Comparison of ENCODE assay signal across 8 cellular contexts in genomic region chr19:12065100-12065538, GRCh38. TPM values are rescaled to one million over a fixed set of nuclear protein-coding genes. Genes with fewer than 3 reads are reported as not detected.
DNase-seq lines count a peak whose midpoint lies in the region; ATAC-seq lines count a peak whose summit lies in the region.

No MANE protein-coding gene starts in this region.

- H3K27me3 Mint-ChIP-seq in activated naive CD4-positive, alpha-beta T cell treated with anti-CD3 and anti-CD28 coated beads, Interleukin-2, amount 10 ng/mL, durations not matched to agents 7 days and 5 days: no peaks in the 10 kb centered on the region

- peaks cover 0 to 3% of the 10 kb centered on the region in 2 donors for H3K4me1 ChIP-seq in neuronal stem cell (ENCODE audit: control insufficient read depth in 2 of 2, insufficient read depth in 1 of 2, low read depth in 1 of 2, low read length in 2 of 2)

- H3K18ac ChIP-seq in neuronal stem cell (ENCODE audit: low read length): peak overlapping the region; percentile 96

- no peak overlapping the region for H2AK5ac ChIP-seq in neuronal stem cell (ENCODE audit: low read depth, low read length)

- no peak overlapping the region for H4K91ac ChIP-seq in neuronal stem cell (ENCODE audit: low read depth, low read length, poor library complexity)

- H3K36me3 ChIP-seq in neuronal stem cell (replicated peaks in 1 of 2; ENCODE audit: control insufficient read depth in 2 of 2, insufficient read depth in 2 of 2, low read length in 2 of 2): peaks cover 0 to 35% of the 10 kb centered on the region in 2 donors

- peak overlapping the region; percentile 79 for H3K4me2 ChIP-seq in neuronal stem cell (ENCODE audit: insufficient read depth, low read length, poor library complexity, severe bottlenecking)

- H3K4me3 ChIP-seq in neuronal stem cell (ENCODE audit: low read length in 2 of 2): peak overlapping the region; percentile 76 to 92

- no peak overlapping the region for H4K8ac ChIP-seq in neuronal stem cell (ENCODE audit: low read depth, low read length)

- ATAC-seq in HG03159 (IDR thresholded peaks at IDR 0.05; ENCODE audit: unreplicated experiment) (peak; percentile 32), HG02642 (IDR thresholded peaks at IDR 0.05; ENCODE audit: poor library complexity, unreplicated experiment) (no peak)

- H2BK5ac ChIP-seq in neuronal stem cell (ENCODE audit: low read length): no peak overlapping the region

- no peak overlapping the region for H3K4ac ChIP-seq in neuronal stem cell (ENCODE audit: low read length)

- H2BK12ac ChIP-seq in neuronal stem cell (ENCODE audit: low read length): no peak overlapping the region

- peaks cover 14% of the 10 kb centered on the region for H3K9me3 Mint-ChIP-seq in activated naive CD4-positive, alpha-beta T cell treated with anti-CD3 and anti-CD28 coated beads, Interleukin-2, amount 10 ng/mL, durations not matched to agents 7 days and 5 days

- no CpG with 5 or more reads among the region's 23 CpGs for WGBS in neuronal stem cell (ENCODE audit: extremely low coverage in 2 of 2, insufficient read length in 2 of 2, insufficient replicate concordance in 1 of 2), 2 donors

- no peaks in the 10 kb centered on the region for H3K27me3 ChIP-seq in neuronal stem cell (ENCODE audit: control insufficient read depth in 3 of 3, insufficient read depth in 3 of 3, low read depth in 1 of 3, low read length in 3 of 3)

- H2AFZ ChIP-seq in neuronal stem cell (ENCODE audit: low read length): peak overlapping the region; percentile 85

- peaks cover 10 to 49% of the 10 kb centered on the region in 2 donors for H3K9me3 ChIP-seq in neuronal stem cell (replicated peaks in 1 of 2; ENCODE audit: control insufficient read depth in 2 of 2, insufficient read depth in 1 of 2, low read depth in 1 of 2, low read length in 2 of 2)

- H3K4me1 Mint-ChIP-seq in activated naive CD4-positive, alpha-beta T cell treated with anti-CD3 and anti-CD28 coated beads, Interleukin-2, amount 10 ng/mL, durations not matched to agents 7 days and 5 days: peaks cover 6% of the 10 kb centered on the region

- H3K27ac ChIP-seq in neuronal stem cell (replicated peaks; ENCODE audit: low read length): no peak overlapping the region

- peaks cover 7% of the 10 kb centered on the region for H3K36me3 Mint-ChIP-seq in activated naive CD4-positive, alpha-beta T cell treated with anti-CD3 and anti-CD28 coated beads, Interleukin-2, amount 10 ng/mL, durations not matched to agents 7 days and 5 days

- no peak overlapping the region for H3K14ac ChIP-seq in neuronal stem cell (ENCODE audit: low read length)

- H2BK120ac ChIP-seq in neuronal stem cell (ENCODE audit: low read depth, low read length): no peak overlapping the region

- H3K4me3 Mint-ChIP-seq in activated naive CD4-positive, alpha-beta T cell treated with anti-CD3 and anti-CD28 coated beads, Interleukin-2, amount 10 ng/mL, durations not matched to agents 7 days and 5 days: peak overlapping the region; percentile 71

- CTCF ChIA-PET in activated naive CD4-positive, alpha-beta T cell treated with anti-CD3 and anti-CD28 coated beads, Interleukin-2, amount 10 ng/mL, durations not matched to agents 7 days and 5 days (lab: Charles Lee): no interaction called here

- DNase-seq in ELR (ENCODE audit: low read depth) (peak; percentile 38), globus pallidus (ENCODE audit: low spot score) (peak; percentile 37), neuronal stem cell (ENCODE audit: low spot score) (no peak), iPS-NIHi7 (ENCODE audit: extremely low spot score) (no peak), NOMO-1 (lab: John Stamatoyannopoulos, UW; ENCODE audit: unreplicated experiment in 2 of 2) (no peak)
- peak; percentile 21 for DNase-seq in activated naive CD4-positive, alpha-beta T cell treated with anti-CD3 and anti-CD28 coated beads, Interleukin-2, amount 10 ng/mL, durations not matched to agents 7 days and 5 days

- peak overlapping the region; percentile 93 for H3K9ac ChIP-seq in neuronal stem cell (ENCODE audit: low read depth, low read length, poor library complexity)

- H3K23ac ChIP-seq in neuronal stem cell (ENCODE audit: low read depth, low read length, poor library complexity): no peak overlapping the region

- H3K27ac Mint-ChIP-seq in activated naive CD4-positive, alpha-beta T cell treated with anti-CD3 and anti-CD28 coated beads, Interleukin-2, amount 10 ng/mL, durations not matched to agents 7 days and 5 days: peak overlapping the region; percentile 68

- H2BK15ac ChIP-seq in neuronal stem cell (ENCODE audit: low read length): no peak overlapping the region

- H3K79me1 ChIP-seq in neuronal stem cell (ENCODE audit: low read depth, low read length): no peaks in the 10 kb centered on the region

RNA-seq across cellular contexts. Expression of gene ZNF844, which starts 0.6 kb away (rescaled TPM):
- polyA plus RNA-seq in neuronal stem cell (2013, experiment 1 of 2): 4.5 TPM
- 4.3 TPM for polyA plus RNA-seq in neuronal stem cell (2013, experiment 2 of 2)

RNA-seq across cellular contexts. Expression of gene ZNF878, which starts 12.4 kb away (rescaled TPM):
- 0.57 TPM for polyA plus RNA-seq in neuronal stem cell (2013, experiment 1 of 2)
- polyA plus RNA-seq in neuronal stem cell (2013, experiment 2 of 2): 0.42 TPM

RNA-seq across cellular contexts. Expression of gene ZNF433, which starts 29.6 kb away (rescaled TPM):
- 2.8 TPM for polyA plus RNA-seq in neuronal stem cell (2013, experiment 1 of 2)
- polyA plus RNA-seq in neuronal stem cell (2013, experiment 2 of 2): 3.0 TPM

Comparison
In these comparisons a context has a peak if more than half of its experiments do, and no peak if none do; other contexts are left out.
1. DNase-seq: peak in ELR (single experiment), activated naive CD4-positive, alpha-beta T cell treated with anti-CD3 and anti-CD28 coated beads, Interleukin-2, amount 10 ng/mL, durations not matched to agents 7 days and 5 days (single experiment) and globus pallidus (single experiment); none in neuronal stem cell (single experiment), iPS-NIHi7 (single experiment) and NOMO-1 (0 of 2).